Comparison of ENCODE assay signal across 7 cellular contexts in the genomic region with DNA sequence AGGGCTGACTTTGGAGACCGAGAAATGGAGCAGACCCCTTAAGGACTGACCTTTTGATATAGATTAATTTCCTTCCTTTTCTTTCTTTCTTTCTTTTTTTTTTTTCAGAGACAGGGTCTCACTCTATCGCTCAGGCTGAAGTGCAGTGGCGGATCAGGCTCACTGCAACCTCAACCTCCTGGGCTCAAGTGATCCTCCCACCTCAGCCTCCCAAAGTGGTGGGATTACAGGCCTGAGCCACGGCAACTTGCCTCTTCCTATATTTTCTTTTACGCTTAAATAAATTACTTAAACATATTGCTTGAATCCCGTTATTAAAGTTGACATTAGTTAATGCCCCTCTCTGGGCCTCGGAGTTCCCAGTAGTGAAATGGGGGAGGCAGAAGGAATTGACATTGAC. TPM values are rescaled to one million over a fixed set of nuclear protein-coding genes. Genes with fewer than 3 reads are reported as not detected.
DNase-seq lines count a peak whose midpoint lies in the region; ATAC-seq and TF ChIP-seq lines count a peak whose summit lies in the region.

No MANE protein-coding gene starts in this region.

- no CpG with 5 or more reads among the region's 7 CpGs for WGBS in mesendoderm (ENCODE audit: extremely low coverage, insufficient coverage, low lambda C conversion rate)
- 66 to 69% methylated on average over 7 of the region's 7 CpGs for WGBS in tibial nerve, 2 donors

- TF ChIP-seq POLR2A in Peyer's patch (IDR thresholded peaks at IDR 0.05) (no peak), tibial nerve (IDR thresholded peaks at IDR 0.05) (no peak)

- H2BK120ac ChIP-seq in mesendoderm (ENCODE audit: low read depth, low read length): no peak overlapping the region

- H3K27ac ChIP-seq in Peyer's patch (peak overlapping the region in 3 of 4 donors; percentile 38 to 60 (median 43)), mesendoderm (ENCODE audit: low read depth, low read length) (no peak overlapping the region), tibial nerve (peak overlapping the region in 3 of 4 donors; percentile 75 to 84 (median 77))

- peaks cover 5% of the 10 kb centered on the region for H3K79me1 ChIP-seq in mesendoderm (ENCODE audit: low read length)

- intact Hi-C loops in head of caudate nucleus (cut with DNase I): no loop called here

- peak overlapping the region; percentile 87 for H3K56ac ChIP-seq in mesendoderm (ENCODE audit: low read length)

- H3K27me3 ChIP-seq in Peyer's patch (no peaks in the 10 kb centered on the region), endocrine pancreas (ENCODE audit: control insufficient read depth, insufficient read depth, low read length) (no peaks in the 10 kb centered on the region), mesendoderm (ENCODE audit: insufficient read depth, low read length, poor library complexity) (no peaks in the 10 kb centered on the region), tibial nerve (no peaks in the 10 kb centered on the region)

- no peak overlapping the region for H2BK5ac ChIP-seq in mesendoderm (ENCODE audit: low read length)

- H3K4me3 ChIP-seq in Peyer's patch (peak overlapping the region in 3 of 4 donors; percentile 34 to 71 (median 58)), endocrine pancreas (ENCODE audit: control insufficient read depth, insufficient read depth, low read length) (no peak overlapping the region), mesendoderm (ENCODE audit: low read length) (peak overlapping the region; percentile 45), tibial nerve (peak overlapping the region; percentile 38 to 57 (median 50))

- H3K79me2 ChIP-seq in mesendoderm (ENCODE audit: control insufficient read depth, insufficient read depth, low read length): no peaks in the 10 kb centered on the region

- H3K4me1 ChIP-seq in Peyer's patch (no peaks in the 10 kb centered on the region), endocrine pancreas (ENCODE audit: control insufficient read depth, insufficient read depth, low read length) (no peaks in the 10 kb centered on the region), mesendoderm (ENCODE audit: control insufficient read depth, low read depth, low read length) (peaks cover 2% of the 10 kb centered on the region), tibial nerve (peaks cover 0 to 21% (median 0%) of the 10 kb centered on the region in 4 donors)

- H4K5ac ChIP-seq in mesendoderm (ENCODE audit: low read length): no peak overlapping the region

- no peak overlapping the region for H2AK5ac ChIP-seq in mesendoderm (ENCODE audit: low read length)

- H3K9ac ChIP-seq in endocrine pancreas (ENCODE audit: control insufficient read depth, insufficient read depth, low read length) (peak overlapping the region; percentile 15), mesendoderm (ENCODE audit: low read length) (peak overlapping the region; percentile 76)

- TF ChIP-seq CTCF in Peyer's patch (IDR thresholded peaks at IDR 0.05): peak in 2 of 6 experiments; percentile 2 to 12
- no peak for TF ChIP-seq CTCF in tibial nerve (IDR thresholded peaks at IDR 0.05)

- no peak overlapping the region for H3K23ac ChIP-seq in mesendoderm (ENCODE audit: low read length)

- H2BK15ac ChIP-seq in mesendoderm (replicated peaks; ENCODE audit: low read depth): no peak overlapping the region

- H3K9me3 ChIP-seq in Peyer's patch: no peaks in the 10 kb centered on the region
- no peaks in the 10 kb centered on the region for H3K9me3 ChIP-seq in endocrine pancreas (ENCODE audit: control insufficient read depth, low read length)
- no peaks in the 10 kb centered on the region for H3K9me3 ChIP-seq in tibial nerve

- no peak overlapping the region for H4K8ac ChIP-seq in mesendoderm (ENCODE audit: low read depth, low read length)

- no peak for ATAC-seq in HG03175 (IDR thresholded peaks at IDR 0.05; ENCODE audit: unreplicated experiment)
- no peak for ATAC-seq in GM19328 (IDR thresholded peaks at IDR 0.05; ENCODE audit: unreplicated experiment)

- TF ChIP-seq EP300 in tibial nerve (IDR thresholded peaks at IDR 0.05): no peak

- no peak overlapping the region for H3K18ac ChIP-seq in mesendoderm (ENCODE audit: low read length)

- no peak for DNase-seq in Peyer's patch
- DNase-seq in mesendoderm: no peak
- DNase-seq in tibial nerve (ENCODE audit: low spot score in 2 of 2): no peak
- no peak for DNase-seq in head of caudate nucleus

- no peaks in the 10 kb centered on the region for H3K36me3 ChIP-seq in Peyer's patch
- H3K36me3 ChIP-seq in endocrine pancreas (ENCODE audit: control insufficient read depth, insufficient read depth, low read length): no peaks in the 10 kb centered on the region
- no peaks in the 10 kb centered on the region for H3K36me3 ChIP-seq in mesendoderm (ENCODE audit: control insufficient read depth, insufficient read depth, low read length)
- H3K36me3 ChIP-seq in tibial nerve: no peaks in the 10 kb centered on the region

- H3K4me2 ChIP-seq in mesendoderm (ENCODE audit: low read length): peak overlapping the region; percentile 56

- H3K4ac ChIP-seq in mesendoderm (ENCODE audit: low read depth, low read length): no peak overlapping the region

RNA-seq across cellular contexts. Expression of a gene that starts 0.3 kb away (rescaled TPM):
- total RNA-seq in Peyer's patch (1 to 10 TPM; 3.3 to 7.1 (median 5.9) TPM), tibial nerve (1 to 10 TPM; 2.5 to 6.0 (median 3.4) TPM)
- 23.6 TPM for polyA plus RNA-seq in mesendoderm (2013, experiment 1 of 2)
- polyA plus RNA-seq in mesendoderm (2013, experiment 2 of 2): 23.6 TPM

RNA-seq across cellular contexts. Expression of a gene that starts 29.0 kb away (rescaled TPM):
- 10 to 100 TPM; 38.9 to 68.5 (median 57.5) TPM for total RNA-seq in Peyer's patch
- polyA plus RNA-seq in mesendoderm (2013, experiment 1 of 2): 17.7 TPM
- polyA plus RNA-seq in mesendoderm (2013, experiment 2 of 2): 19.1 TPM
- total RNA-seq in tibial nerve: 10 to 100 TPM; 32.2 to 49.2 (median 40.0) TPM

RNA-seq across cellular contexts. Expression of a gene that starts 40.2 kb away (rescaled TPM):
- total RNA-seq in Peyer's patch: 1 to 10 TPM in 1 of 4 donors, not detected in 3; 4.1 TPM
- 0.04 TPM for polyA plus RNA-seq in mesendoderm (2013, experiment 1 of 2)
- not detected for polyA plus RNA-seq in mesendoderm (2013, experiment 2 of 2)
- 10 to 100 TPM in 2 of 4 donors, 1 to 10 TPM in 2; 4.0 to 22.9 (median 8.7) TPM for total RNA-seq in tibial nerve

RNA-seq across cellular contexts. Expression of a gene that starts 56.2 kb away (rescaled TPM):
- total RNA-seq in Peyer's patch (100 to 1,000 TPM in 3 of 4 donors, 10 to 100 TPM in 1; 47.0 to 159 (median 117) TPM), tibial nerve (10 to 100 TPM; 49.6 to 88.3 (median 66.3) TPM)
- 307 TPM for polyA plus RNA-seq in mesendoderm (2013, experiment 1 of 2)
- polyA plus RNA-seq in mesendoderm (2013, experiment 2 of 2): 298 TPM
